Comparison of ENCODE assay signal across 28 cellular contexts in genomic region chr1:93532780-93533378, GRCh38.
"Had no signal": no experiment of that assay in that cellular context is flagged by ENCODE, and none has a peak within 500 bp of the region (broad histone marks: within the 10 kb centered on the region; RNA-seq: fewer than 3 reads in every experiment).

No MANE protein-coding gene starts in this region.

- H3K36me3 Mint-ChIP-seq: naive thymus-derived CD8-positive, alpha-beta T cell had no signal

- H3K9me3 ChIP-seq: left lung, lower lobe of right lung, pancreas, prostate gland, tibial nerve, uterus had no signal

- H2AFZ ChIP-seq: hepatocyte had no signal

- H3K4me1 ChIP-seq: left lung, lower lobe of right lung, prostate gland, tibial nerve, uterus had no signal

- H3K36me3 ChIP-seq: left lung, pancreas, prostate gland, uterus had no signal

- H3K4me3 ChIP-seq: hepatocyte, left lung, lower lobe of right lung, pancreas, prostate gland, smooth muscle cell, tibial nerve, uterus had no signal

- H3K4me2 ChIP-seq: hepatocyte, smooth muscle cell had no signal

- H3K9me3 Mint-ChIP-seq: naive thymus-derived CD8-positive, alpha-beta T cell; nephron; neural crest cell; stimulated activated memory B cell treated with anti-CD40 and anti-IgM and Interleukin-4, amounts not matched to agents 10 μg/mL and 1 μg/mL and 100 μg/mL, for 72 hours; stimulated activated naive CD8-positive, alpha-beta T cell treated with anti-CD3 and anti-CD28 coated beads, Interleukin-15, amount 100 ng/mL, for 72 hours; type B pancreatic cell had no signal

- H3K27ac ChIP-seq: hepatocyte, left lung, lower lobe of right lung, pancreas, prostate gland, tibial nerve, uterus had no signal

- H3K4me1 Mint-ChIP-seq: naive thymus-derived CD8-positive, alpha-beta T cell; neural crest cell; stimulated activated naive CD8-positive, alpha-beta T cell treated with anti-CD3 and anti-CD28 coated beads, Interleukin-15, amount 100 ng/mL, for 72 hours had no signal

- DNase-seq: kidney; left colon; left lung; lower lobe of right lung; mammary epithelial cell; mesenchymal stem cell; naive thymus-derived CD8-positive, alpha-beta T cell; nucleus accumbens; pancreas; posterior cingulate gyrus; retina; right cardiac atrium; stimulated activated CD4-positive, alpha-beta T cell treated with anti-CD3 and anti-CD28 coated beads, Interleukin-1b, Interleukin-23, amount 100 ng/mL, for 48 hours; stimulated activated CD4-positive, alpha-beta T cell treated with anti-CD3 and anti-CD28 coated beads, Interleukin-2, amount 100 ng/mL, for 48 hours; stimulated activated CD4-positive, alpha-beta T cell treated with anti-CD3 and anti-CD28 coated beads, Interleukin-4, amount 100 ng/mL, for 4 hours; stimulated activated CD8-positive, alpha-beta memory T cell treated with anti-CD3 and anti-CD28 coated beads, Interleukin-4, amount 100 ng/mL, for 48 hours; stimulated activated naive CD4-positive, alpha-beta T cell treated with Interleukin-2 at 50 U/mL for 16 hours; stimulated activated naive CD8-positive, alpha-beta T cell treated with anti-CD3 and anti-CD28 coated beads, Interleukin-15, amount 100 ng/mL, for 72 hours; substantia nigra; uterus had no signal

- H3K27ac Mint-ChIP-seq: naive thymus-derived CD8-positive, alpha-beta T cell; nephron; stimulated activated memory B cell treated with anti-CD40 and anti-IgM and Interleukin-4, amounts not matched to agents 10 μg/mL and 1 μg/mL and 100 μg/mL, for 72 hours; stimulated activated naive CD8-positive, alpha-beta T cell treated with anti-CD3 and anti-CD28 coated beads, Interleukin-15, amount 100 ng/mL, for 72 hours had no signal

- H3K27me3 ChIP-seq: hepatocyte, left lung, pancreas, tibial nerve, uterus had no signal

- H3K4me3 Mint-ChIP-seq: naive thymus-derived CD8-positive, alpha-beta T cell; nephron; neural crest cell; stimulated activated memory B cell treated with anti-CD40 and anti-IgM and Interleukin-4, amounts not matched to agents 10 μg/mL and 1 μg/mL and 100 μg/mL, for 72 hours; stimulated activated naive CD8-positive, alpha-beta T cell treated with anti-CD3 and anti-CD28 coated beads, Interleukin-15, amount 100 ng/mL, for 72 hours; type B pancreatic cell had no signal

- H3K27me3 Mint-ChIP-seq: stimulated activated memory B cell treated with anti-CD40 and anti-IgM and Interleukin-4, amounts not matched to agents 10 μg/mL and 1 μg/mL and 100 μg/mL, for 72 hours; stimulated activated naive CD8-positive, alpha-beta T cell treated with anti-CD3 and anti-CD28 coated beads, Interleukin-15, amount 100 ng/mL, for 72 hours; type B pancreatic cell had no signal

- FAIRE-seq: kidney, pancreas had no signal

- ATAC-seq: left colon; left lung; lower lobe of right lung; naive thymus-derived CD8-positive, alpha-beta T cell; pancreas; right cardiac atrium; stimulated activated memory B cell treated with anti-CD40 and anti-IgM and Interleukin-4, amounts not matched to agents 10 μg/mL and 1 μg/mL and 100 μg/mL, for 72 hours; stimulated activated naive CD8-positive, alpha-beta T cell treated with anti-CD3 and anti-CD28 coated beads, Interleukin-15, amount 100 ng/mL, for 72 hours had no signal
